Comparison of ENCODE assay signal across 15 cellular contexts in genomic region chr7:27709137-27710075, GRCh38. TPM values are rescaled to one million over a fixed set of nuclear protein-coding genes. Genes with fewer than 3 reads are reported as not detected.
DNase-seq lines count a peak whose midpoint lies in the region; FAIRE-seq and TF ChIP-seq lines count a peak whose summit lies in the region.
"Had no signal": no experiment of that assay in that cellular context is flagged by ENCODE, and none has a peak within 500 bp of the region (broad histone marks: within the 10 kb centered on the region; RNA-seq: fewer than 3 reads in every experiment).

No MANE protein-coding gene starts in this region.

- intact Hi-C loops in adrenal gland (cut with DNase I), result no loop called here

- 27 to 34% methylated on average over 2 of the region's 2 CpGs for WGBS in GM23248 (ENCODE audit: low coverage in 1 of 2, low lambda C conversion rate in 2 of 2, missing lambda C conversion rate in 2 of 2), 2 experiments
- WGBS in adrenal gland, 4 donors, result 55 to 64% (median 59%) methylated on average over 2 of the region's 2 CpGs

- no peaks in the 10 kb centered on the region for H3K79me2 ChIP-seq in GM23248 (ENCODE audit: insufficient read depth)

- H3K4me2 ChIP-seq in GM23248 (ENCODE audit: unreplicated experiment), result no peak overlapping the region

- no peak overlapping the region for H3K9ac ChIP-seq in GM23248

- H3K27me3 ChIP-seq in GM23248 (replicated peaks; ENCODE audit: insufficient read depth) (no peaks in the 10 kb centered on the region), adrenal gland (no peaks in the 10 kb centered on the region)

- FAIRE-seq in D721Med (lab: Jason Lieb, UNC), result no peak

- no peak for TF ChIP-seq POLR2A in adrenal gland (IDR thresholded peaks at IDR 0.05)

- H3F3A ChIP-seq in GM23248 (ENCODE audit: insufficient read depth), result peaks cover 4% of the 10 kb centered on the region; the same call in 1 of the 2 replicates

- H3K9me3 ChIP-seq in GM23248 (ENCODE audit: low read depth), result no peaks in the 10 kb centered on the region
- no peaks in the 10 kb centered on the region for H3K9me3 ChIP-seq in adrenal gland (replicated peaks in 1 of 3)
- H3K9me3 ChIP-seq: left ventricle myocardium inferior had no signal

- no peaks in the 10 kb centered on the region for H3K9me2 ChIP-seq in GM23248 (ENCODE audit: insufficient read depth)

- in situ Hi-C loops in GM23248 (cut with MboI), result no loop called here

- H3K27ac ChIP-seq in GM23248 (0 out of 2 replicates have a peak overlapping the region, but pooled peaks have one; percentile 9), adrenal gland (peak overlapping the region in 1 of 5 donors; percentile 57)
- H3K27ac ChIP-seq: left ventricle myocardium inferior had no signal

- H3K4me3 ChIP-seq in AG04449 (ENCODE audit: low read depth, low read length) (no peak overlapping the region), GM23248 (no peak overlapping the region), adrenal gland (no peak overlapping the region)
- H3K4me3 ChIP-seq: left ventricle myocardium inferior had no signal

- H3K4me1 ChIP-seq in GM23248 (ENCODE audit: insufficient read depth) (peaks cover 9% of the 10 kb centered on the region), adrenal gland (replicated peaks in 1 of 2) (peaks cover 0 to 9% of the 10 kb centered on the region in 2 donors)
- H3K4me1 ChIP-seq: left ventricle myocardium inferior had no signal

- no peak overlapping the region for H2AFZ ChIP-seq in GM23248

- no peaks in the 10 kb centered on the region for H4K20me1 ChIP-seq in GM23248 (ENCODE audit: insufficient read depth)

- no peak for TF ChIP-seq CTCF in AG04449 (IDR thresholded peaks at IDR 0.05; ENCODE audit: insufficient read depth, low read length, missing control alignments)
- no peak for TF ChIP-seq CTCF in adrenal gland (IDR thresholded peaks at IDR 0.05)
- TF ChIP-seq CTCF in D721Med (IDR thresholded peaks at IDR 0.05; ENCODE audit: insufficient read depth, missing control alignments), result no peak

- H3K36me3 ChIP-seq in GM23248 (ENCODE audit: low read depth) (no peaks in the 10 kb centered on the region), adrenal gland (replicated peaks in 1 of 2) (no peaks in the 10 kb centered on the region)
- H3K36me3 ChIP-seq: left ventricle myocardium inferior had no signal

- CTCF ChIA-PET in AG04449 (lab: Yijun Ruan, JAX), result no interaction called here

- POLR2A ChIA-PET in AG04449 (lab: Yijun Ruan, JAX), result interaction anchor here (0.7 kb wide), 1 partner anchor 118 kb away, joined by 3 read pairs; no protein-coding TSS in a partner anchor

- DNase-seq in AG04449 (ENCODE audit: low read depth, low spot score) (peak; percentile 23), GM23248 (peak; percentile 73), adrenal gland (peak; percentile 43 to 80 (median 69)), hepatic stellate cell (ENCODE audit: low spot score) (peak; percentile 79), D721Med (ENCODE audit: insufficient read length, low spot score) (no peak), amygdala (lab: John Stamatoyannopoulos, UW) (no peak), NCI-H1105 treated with DMSO at 0.1 percent for 48 hours (lab: John Stamatoyannopoulos, UW) (no peak), NOMO-1 (lab: John Stamatoyannopoulos, UW; ENCODE audit: unreplicated experiment in 2 of 2) (no peak)
- DNase-seq: activated T-cell treated with anti-CD3 and anti-CD28 coated beads, Interleukin-2, amount 50 U/mL, for 1 hour; glutamatergic neuron; left ventricle myocardium inferior; NCI-H1930; posterior cingulate gyrus; stimulated activated CD4-positive, alpha-beta T cell treated with anti-CD3 and anti-CD28 coated beads, Interleukin-4, amount 100 ng/mL, for 4 hours; T-helper 9 cell had no signal

RNA-seq across cellular contexts. Expression of gene TAX1BP1, which starts 30.6 kb away (rescaled TPM):
- total RNA-seq in GM23248 (2014; rRNA removed; shearing (Covaris generic)), result 79.4 and 98.1 TPM in 2 replicates
- 131 and 137 TPM in 2 replicates for polyA plus RNA-seq in GM23248 (2016; fragmentation: Nextera tagmentation; extraction: Ambion mirVana)
- total RNA-seq in adrenal gland, result 100 to 1,000 TPM; 132 to 222 (median 173) TPM
- polyA plus RNA-seq in adrenal gland, result 100 to 1,000 TPM in 1 of 3 donors, 10 to 100 TPM in 2; 66.5 to 274 (median 84.6) TPM

RNA-seq across cellular contexts. Expression of gene HIBADH, which starts 46.7 kb away (rescaled TPM):
- 70.1 and 70.9 TPM in 2 replicates for total RNA-seq in GM23248 (2014; rRNA removed; shearing (Covaris generic))
- polyA plus RNA-seq in GM23248 (2016; fragmentation: Nextera tagmentation; extraction: Ambion mirVana) (87.0 and 96.3 TPM in 2 replicates), adrenal gland (100 to 1,000 TPM in 1 of 3 donors, 10 to 100 TPM in 2; 42.9 to 147 (median 51.2) TPM)
- 100 to 1,000 TPM; 101 to 227 (median 134) TPM for total RNA-seq in adrenal gland

Comparison
In these comparisons a context has a peak if more than half of its experiments do, and no peak if none do; other contexts are left out.
1. DNase-seq: peak in AG04449 (single experiment), GM23248 (single experiment), adrenal gland (7 of 7) and hepatic stellate cell (single experiment); none in D721Med (single experiment), amygdala (0 of 56), NCI-H1105 treated with DMSO at 0.1 percent for 48 hours (single experiment) and NOMO-1 (0 of 2).